ENCODE assay signal across 7 cellular contexts in genomic region chrX:66074920-66075879, GRCh38. TPM values are rescaled to one million over a fixed set of nuclear protein-coding genes. Genes with fewer than 3 reads are reported as not detected.
DNase-seq lines count a peak whose midpoint lies in the region; ATAC-seq and TF ChIP-seq lines count a peak whose summit lies in the region.

No MANE protein-coding gene starts in this region.

- no peak for TF ChIP-seq CTCF in gastroesophageal sphincter (IDR thresholded peaks at IDR 0.05)

- ATAC-seq in HG03060 (IDR thresholded peaks at IDR 0.05; ENCODE audit: low read depth, unreplicated experiment) (peak; percentile 47), gastroesophageal sphincter (peak; percentile 41), HG02623 (IDR thresholded peaks at IDR 0.05; ENCODE audit: unreplicated experiment) (no peak)

- no peaks in the 10 kb centered on the region for H3K27me3 ChIP-seq in gastroesophageal sphincter

- 61 to 70% methylated on average over 14 to 17 of the region's 24 CpGs for WGBS in gastroesophageal sphincter (ENCODE audit: low coverage in 1 of 2), 2 donors

- H3K27ac ChIP-seq in gastroesophageal sphincter, result peak overlapping the region in 1 of 4 donors; percentile 8

- H3K4me1 ChIP-seq in gastroesophageal sphincter, result no peaks in the 10 kb centered on the region

- TF ChIP-seq POLR2A in gastroesophageal sphincter (IDR thresholded peaks at IDR 0.05), result no peak

- no peak for TF ChIP-seq EP300 in gastroesophageal sphincter (IDR thresholded peaks at IDR 0.05)

- no peaks in the 10 kb centered on the region for H3K36me3 ChIP-seq in gastroesophageal sphincter

- H3K9me3 ChIP-seq in gastroesophageal sphincter, result no peaks in the 10 kb centered on the region

- DNase-seq in activated CD4-positive, alpha-beta T cell treated with anti-CD3 and anti-CD28 coated beads for 48 hours, result peak; percentile 45
- DNase-seq in stimulated activated CD8-positive, alpha-beta memory T cell treated with anti-CD3 and anti-CD28 coated beads, Interleukin-7, amount 100 ng/mL, for 4 hours (ENCODE audit: low read depth in 2 of 2), result peak; percentile 11 to 21
- no peak for DNase-seq in kidney tubule cell (ENCODE audit: low spot score)
- DNase-seq in DMS 273 treated with DMSO at 0.1 percent for 48 hours (lab: John Stamatoyannopoulos, UW), result no peak

- no peak overlapping the region for H3K4me3 ChIP-seq in gastroesophageal sphincter

RNA-seq across cellular contexts. Expression of gene VSIG4, which starts 35.3 kb away (rescaled TPM):
- 100 to 1,000 TPM in 2 of 4 donors, 10 to 100 TPM in 2; 22.3 to 253 (median 97.0) TPM for total RNA-seq in gastroesophageal sphincter

Comparison
In these comparisons a context has a peak if more than half of its experiments do, and no peak if none do; other contexts are left out.
1. DNase-seq: peak in activated CD4-positive, alpha-beta T cell treated with anti-CD3 and anti-CD28 coated beads for 48 hours (single experiment) and stimulated activated CD8-positive, alpha-beta memory T cell treated with anti-CD3 and anti-CD28 coated beads, Interleukin-7, amount 100 ng/mL, for 4 hours (2 of 2); none in kidney tubule cell (single experiment) and DMS 273 treated with DMSO at 0.1 percent for 48 hours (single experiment).